ENCODE assay signal across 1 cellular context in genomic region chr10:96672491-96673175, GRCh38.
A peak's percentile ranks its signal among the peaks of the same experiment; 100 is the strongest.
TF ChIP-seq lines count a peak whose summit lies in the region.

No MANE protein-coding gene starts in this region.

TF ChIP-seq in HepG2, 621 proteins besides CTCF, POLR2A, EP300 and RAD21:
- TF ChIP-seq, protein P1, sequence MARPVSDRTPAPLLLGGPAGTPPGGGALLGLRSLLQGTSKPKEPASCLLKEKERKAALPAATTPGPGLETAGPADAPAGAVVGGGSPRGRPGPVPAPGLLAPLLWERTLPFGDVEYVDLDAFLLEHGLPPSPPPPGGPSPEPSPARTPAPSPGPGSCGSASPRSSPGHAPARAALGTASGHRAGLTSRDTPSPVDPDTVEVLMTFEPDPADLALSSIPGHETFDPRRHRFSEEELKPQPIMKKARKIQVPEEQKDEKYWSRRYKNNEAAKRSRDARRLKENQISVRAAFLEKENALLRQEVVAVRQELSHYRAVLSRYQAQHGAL (CRISPR knock-in tag; IDR thresholded peaks at IDR 0.05; ENCODE audit: not compliant biosample characterization) = no peak
- TF ChIP-seq ZNF639 (CRISPR knock-in tag; conservative IDR thresholded peaks at IDR 0.05) (no peak), YEATS4 (CRISPR knock-in tag; IDR thresholded peaks at IDR 0.05; ENCODE audit: borderline replicate concordance) (0 out of 2 replicates have a peak, but pooled peaks have one; percentile 6), MYPOP (CRISPR knock-in tag; IDR thresholded peaks at IDR 0.05) (0 out of 2 replicates have a peak, but pooled peaks have one; percentile 23), ZNF629 (CRISPR knock-in tag; conservative IDR thresholded peaks at IDR 0.05) (peak; percentile 93)
